Comparison of ENCODE assay signal across 1 cellular context in genomic region chr6:118408863-118409262, GRCh38.
TF ChIP-seq lines count a peak whose summit lies in the region.

No MANE protein-coding gene starts in this region.

TF ChIP-seq in GM23338, 12 proteins besides CTCF, POLR2A, EP300 and RAD21 (continued from another document):
- TF ChIP-seq ZNF462 (CRISPR knock-in tag; IDR thresholded peaks at IDR 0.05), result no peak
- no peak for TF ChIP-seq ZNF331 (CRISPR knock-in tag; IDR thresholded peaks at IDR 0.05; ENCODE audit: low read depth)
- no peak for TF ChIP-seq CREB1 (CRISPR knock-in tag; IDR thresholded peaks at IDR 0.05; ENCODE audit: low read depth)
- TF ChIP-seq POLR2AphosphoS5 (IDR thresholded peaks at IDR 0.05; ENCODE audit: low read depth), result no peak
- TF ChIP-seq ETS1 (IDR thresholded peaks at IDR 0.05), result no peak
- TF ChIP-seq REST (IDR thresholded peaks at IDR 0.05; ENCODE audit: unreplicated experiment), result no peak
- no peak for TF ChIP-seq STAT1 (IDR thresholded peaks at IDR 0.05; ENCODE audit: unreplicated experiment)
- no peak for TF ChIP-seq EZH2phosphoT487 (IDR thresholded peaks at IDR 0.05; ENCODE audit: unreplicated experiment)
TF ChIP-seq in GM23338: peak in this region for 0.
